8 cellular contexts compared by ENCODE assay signal in the genomic region with DNA sequence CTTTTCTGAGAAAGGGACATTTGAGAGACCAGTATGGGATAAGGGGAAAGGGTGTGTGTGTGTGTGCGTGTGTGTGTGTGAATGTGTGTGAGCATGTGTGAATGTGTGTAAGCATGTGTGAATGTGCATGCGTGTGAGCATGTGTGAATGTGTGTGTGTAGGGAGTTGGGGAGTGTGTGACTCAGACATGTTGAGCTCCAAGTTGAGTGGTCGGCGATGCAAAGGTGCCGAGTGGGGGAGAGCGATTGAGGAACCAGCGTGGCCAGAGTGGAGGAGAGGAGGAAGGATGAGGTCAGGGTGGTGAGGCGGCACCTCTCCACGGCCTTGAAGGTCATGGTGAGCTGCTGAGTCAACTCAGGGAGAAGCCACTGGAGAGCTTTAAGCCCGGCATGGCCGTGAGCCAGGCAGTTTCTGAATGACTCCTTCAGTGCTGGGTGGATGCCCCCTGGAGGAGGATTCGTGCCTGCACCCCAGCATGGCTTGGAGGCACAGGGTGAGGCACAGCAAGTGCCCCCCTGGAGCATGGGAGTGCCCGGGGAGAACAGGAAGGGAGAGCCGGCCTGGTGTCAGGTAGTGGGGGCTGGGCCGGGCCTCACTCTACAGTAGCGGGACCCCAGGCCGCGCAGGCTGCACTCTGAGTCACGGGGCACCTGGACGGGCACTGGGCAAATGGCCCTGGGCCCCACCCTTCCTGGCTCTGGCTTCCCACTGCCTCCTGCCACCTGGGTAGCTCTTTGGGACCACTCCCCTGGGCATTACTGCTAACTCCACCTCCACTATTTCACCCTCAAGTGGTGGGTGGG. TPM values are rescaled to one million over a fixed set of nuclear protein-coding genes. Genes with fewer than 3 reads are reported as not detected.
DNase-seq lines count a peak whose midpoint lies in the region; ATAC-seq and TF ChIP-seq lines count a peak whose summit lies in the region.

No MANE protein-coding gene starts in this region.

- no peak overlapping the region for H2BK12ac ChIP-seq in trophoblast cell (ENCODE audit: low read length)

- H3K14ac ChIP-seq in trophoblast cell (ENCODE audit: low read length) = no peak overlapping the region

- H3K4me2 ChIP-seq in trophoblast cell (ENCODE audit: low read length) = no peak overlapping the region

- H2BK120ac ChIP-seq in trophoblast cell (ENCODE audit: insufficient read depth, low read length, poor library complexity) = no peak overlapping the region

- peak overlapping the region; percentile 8 for H2AK5ac ChIP-seq in trophoblast cell (ENCODE audit: low read length)

- no peak overlapping the region for H2BK5ac ChIP-seq in trophoblast cell (ENCODE audit: low read depth, low read length, poor library complexity)

- ATAC-seq in HG03095 (IDR thresholded peaks at IDR 0.05; ENCODE audit: unreplicated experiment) (peak; percentile 42), HG03139 (IDR thresholded peaks at IDR 0.05; ENCODE audit: unreplicated experiment) (no peak), HG03378 (IDR thresholded peaks at IDR 0.05; ENCODE audit: unreplicated experiment) (no peak)

- 100% methylated on average over 1 of the region's 20 CpGs for WGBS in trophoblast cell (ENCODE audit: extremely low coverage, insufficient coverage, insufficient read length)

- peaks cover 5 to 8% of the 10 kb centered on the region in 2 experiments for H3K4me1 ChIP-seq in trophoblast cell (ENCODE audit: control insufficient read depth in 1 of 2, insufficient read depth in 2 of 2, low read length in 2 of 2)

- H3K4me3 ChIP-seq in trophoblast cell (ENCODE audit: low read depth, low read length) = no peak overlapping the region

- H3K79me1 ChIP-seq in trophoblast cell (ENCODE audit: low read length) = no peaks in the 10 kb centered on the region

- H3K9me3 ChIP-seq in trophoblast cell (ENCODE audit: insufficient read depth, low read depth, low read length) = no peaks in the 10 kb centered on the region

- TF ChIP-seq CTCF in GM12874 (IDR thresholded peaks at IDR 0.05; ENCODE audit: insufficient read depth, low read depth, low read length) = peak; percentile 87

- H2AFZ ChIP-seq in trophoblast cell (ENCODE audit: insufficient read depth, low read length, poor library complexity) = no peak overlapping the region

- no peak overlapping the region for H3K18ac ChIP-seq in trophoblast cell (ENCODE audit: low read length)

- no peak overlapping the region for H4K12ac ChIP-seq in trophoblast cell (ENCODE audit: low read depth, low read length)

- no peak overlapping the region for H3K4ac ChIP-seq in trophoblast cell (ENCODE audit: low read depth, low read length)

- H4K91ac ChIP-seq in trophoblast cell (ENCODE audit: low read depth, low read length) = peak overlapping the region; percentile 15

- no peak overlapping the region for H3K9ac ChIP-seq in trophoblast cell (ENCODE audit: low read length)

- H3K36me3 ChIP-seq in trophoblast cell (ENCODE audit: control insufficient read depth in 1 of 2, insufficient read depth in 2 of 2, low read length in 2 of 2) = no peaks in the 10 kb centered on the region

- no peak overlapping the region for H3K27ac ChIP-seq in trophoblast cell (ENCODE audit: low read depth, low read length)

- H3K79me2 ChIP-seq in trophoblast cell (ENCODE audit: control insufficient read depth, insufficient read depth, low read length, poor library complexity) = no peaks in the 10 kb centered on the region

- DNase-seq in OCI-M1 (lab: John Stamatoyannopoulos, UW) (peak; percentile 93), activated T-cell treated with anti-CD3 and anti-CD28 coated beads for 4 hours (peak; percentile 46), fibroblast of the conjunctiva (ENCODE audit: low read depth) (peak; percentile 80), trophoblast cell (peak; percentile 45 to 50)

- no peak overlapping the region for H3K23ac ChIP-seq in trophoblast cell (ENCODE audit: low read length)

- H4K8ac ChIP-seq in trophoblast cell (ENCODE audit: low read depth, low read length) = no peak overlapping the region

- H3K27me3 ChIP-seq in trophoblast cell (ENCODE audit: insufficient read depth, low read length) = no peaks in the 10 kb centered on the region

RNA-seq across cellular contexts. Expression of gene CCDC88B, which starts 8.2 kb away (rescaled TPM):
- polyA plus RNA-seq in trophoblast cell (2013) = 1.8 and 2.0 TPM in 2 replicates

RNA-seq across cellular contexts. Expression of gene PRDX5, which starts 13.8 kb away (rescaled TPM):
- 161 and 166 TPM in 2 replicates for polyA plus RNA-seq in trophoblast cell (2013)

RNA-seq across cellular contexts. Expression of gene TRMT112, which starts 14.4 kb away (rescaled TPM):
- polyA plus RNA-seq in trophoblast cell (2013) = 311 and 320 TPM in 2 replicates

RNA-seq across cellular contexts. Expression of gene ESRRA, which starts 26.4 kb away (rescaled TPM):
- 20.9 and 21.0 TPM in 2 replicates for polyA plus RNA-seq in trophoblast cell (2013)

RNA-seq across cellular contexts. Expression of gene RPS6KA4, which starts 27.2 kb away (rescaled TPM):
- 23.3 and 25.4 TPM in 2 replicates for polyA plus RNA-seq in trophoblast cell (2013)
